15 cellular contexts compared by ENCODE assay signal in the genomic region with DNA sequence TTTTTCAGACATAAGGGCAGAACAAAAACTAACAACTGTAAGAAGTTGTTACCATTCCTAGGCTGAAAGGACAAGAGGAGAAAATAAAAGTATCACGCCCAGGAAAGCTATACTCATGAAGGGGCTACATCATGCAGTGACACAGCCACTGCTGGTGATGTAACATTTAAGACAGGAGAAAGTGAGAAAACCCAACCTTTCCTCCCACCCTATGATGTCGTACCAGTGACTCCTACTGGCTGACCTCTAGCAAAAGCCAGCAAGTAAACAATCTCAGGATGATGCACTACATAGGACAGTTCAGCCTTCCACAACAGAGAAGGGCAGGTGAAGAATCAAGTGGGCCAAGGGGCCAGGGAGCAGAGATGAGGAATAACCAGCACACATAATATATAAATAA. TPM values are rescaled to one million over a fixed set of nuclear protein-coding genes. Genes with fewer than 3 reads are reported as not detected.
A peak's percentile ranks its signal among the peaks of the same experiment; 100 is the strongest.
DNase-seq lines count a peak whose midpoint lies in the region; ATAC-seq and TF ChIP-seq lines count a peak whose summit lies in the region.
"Had no signal": no experiment of that assay in that cellular context is flagged by ENCODE, and none has a peak within 500 bp of the region (broad histone marks: within the 10 kb centered on the region; RNA-seq: fewer than 3 reads in every experiment).

No MANE protein-coding gene starts in this region.

- H3K36me3 Mint-ChIP-seq in Caco-2 (ENCODE audit: insufficient read depth, unreplicated experiment): no peaks in the 10 kb centered on the region
- H3K36me3 Mint-ChIP-seq: brain had no signal

- H3K9me3 ChIP-seq in Caco-2: no peaks in the 10 kb centered on the region; the same call in 1 of the 2 replicates
- H3K9me3 ChIP-seq in Panc1 (ENCODE audit: control insufficient read depth, insufficient read depth, low read depth, low read length): no peaks in the 10 kb centered on the region

- peaks cover 7% of the 10 kb centered on the region for H3K4me1 Mint-ChIP-seq in Caco-2 (ENCODE audit: low read depth, unreplicated experiment)
- H3K4me1 Mint-ChIP-seq: activated CD4-positive, alpha-beta memory T cell treated with anti-CD3 and anti-CD28 coated beads, Interleukin-2, amount 10 ng/mL, durations not matched to agents 7 days and 5 days; brain; nephron progenitor cell had no signal

- in situ Hi-C loops in Panc1 (cut with HindIII; ENCODE audit: low pct_unique_long_range_greater_than_20kb, low sequenced_read_pairs): no loop called here

- H3K4me3 ChIP-seq in Caco-2 (ENCODE audit: low read depth, low read length) (no peak overlapping the region), H7 (ENCODE audit: insufficient read depth, low read depth, low read length) (no peak overlapping the region), Panc1 (ENCODE audit: low read depth in 2 of 2, low read length in 2 of 2) (no peak overlapping the region)
- H3K4me3 ChIP-seq: heart left ventricle, SK-N-MC had no signal

- H3K9me3 Mint-ChIP-seq in Caco-2 (ENCODE audit: unreplicated experiment): no peaks in the 10 kb centered on the region
- H3K9me3 Mint-ChIP-seq: activated CD4-positive, alpha-beta memory T cell treated with anti-CD3 and anti-CD28 coated beads, Interleukin-2, amount 10 ng/mL, durations not matched to agents 7 days and 5 days; brain; nephron progenitor cell had no signal

- TF ChIP-seq CTCF in Caco-2 (IDR thresholded peaks at IDR 0.05; ENCODE audit: insufficient read depth in 1 of 2, low read depth in 1 of 2, low read length in 1 of 2, severe bottlenecking in 1 of 2, unreplicated experiment in 1 of 2) (peak in 1 of 2 experiments; percentile 36), Panc1 (IDR thresholded peaks at IDR 0.05) (peak; percentile 47)

- ATAC-seq in Panc1 (no peak), HG02885 (IDR thresholded peaks at IDR 0.05; ENCODE audit: poor library complexity, unreplicated experiment) (no peak), GM21825 (IDR thresholded peaks at IDR 0.05; ENCODE audit: unreplicated experiment) (no peak)
- ATAC-seq: heart left ventricle had no signal

- no TSS peak for BruUV-seq in Caco-2 (replicated peaks; lab: Mats Ljungman, UMichigan)
- BruUV-seq in Panc1 (replicated peaks; lab: Mats Ljungman, UMichigan): no TSS peak

- H3K27me3 ChIP-seq in Caco-2 (replicated peaks; ENCODE audit: control insufficient read depth, insufficient read depth, low read length) (no peaks in the 10 kb centered on the region), H7 (ENCODE audit: control insufficient read depth, insufficient read depth, low read length) (no peaks in the 10 kb centered on the region), Panc1 (ENCODE audit: control insufficient read depth, insufficient read depth, low read length) (peaks cover 2% of the 10 kb centered on the region; the same call in 1 of the 2 replicates)
- H3K27me3 ChIP-seq: heart left ventricle had no signal

- H3K36me3 ChIP-seq in Caco-2 (ENCODE audit: control insufficient read depth, insufficient read depth, low read length) (no peaks in the 10 kb centered on the region), H7 (replicated peaks; ENCODE audit: control insufficient read depth, insufficient read depth, low read length) (no peaks in the 10 kb centered on the region), Panc1 (ENCODE audit: control insufficient read depth, insufficient read depth, low read length) (no peaks in the 10 kb centered on the region)
- H3K36me3 ChIP-seq: heart left ventricle had no signal

- no peaks in the 10 kb centered on the region for H3K27me3 Mint-ChIP-seq in Caco-2 (ENCODE audit: insufficient read depth, unreplicated experiment)

- DNase-seq in Caco-2 (peak; percentile 34 to 38), H7 (peak; percentile 51), Panc1 (ENCODE audit: low read depth, low spot score) (no peak), iPS DF 4.7 (ENCODE audit: extremely low read depth, low spot score) (peak; percentile 41), NCI-H2029 treated with DMSO at 0.1 percent for 48 hours (lab: John Stamatoyannopoulos, UW) (no peak), dermis blood vessel endothelial cell (no peak)
- DNase-seq: activated CD4-positive, alpha-beta memory T cell treated with anti-CD3 and anti-CD28 coated beads, Interleukin-2, amount 10 ng/mL, durations not matched to agents 7 days and 5 days; heart left ventricle; NCI-H1092; nephron progenitor cell had no signal

- H3K4me1 ChIP-seq in Caco-2 (no peaks in the 10 kb centered on the region), Panc1 (ENCODE audit: control insufficient read depth, insufficient read depth, low read length) (no peaks in the 10 kb centered on the region)
- H3K4me1 ChIP-seq: heart left ventricle had no signal

- POLR2A ChIA-PET in Caco-2 (lab: Charles Lee) (no interaction called here), Panc1 (lab: Charles Lee) (no interaction called here)

- H3K27ac Mint-ChIP-seq in Caco-2 (ENCODE audit: unreplicated experiment): no peak overlapping the region
- H3K27ac Mint-ChIP-seq: activated CD4-positive, alpha-beta memory T cell treated with anti-CD3 and anti-CD28 coated beads, Interleukin-2, amount 10 ng/mL, durations not matched to agents 7 days and 5 days; brain; nephron progenitor cell had no signal

- H3K4me3 Mint-ChIP-seq in Caco-2 (ENCODE audit: unreplicated experiment): no peak overlapping the region
- H3K4me3 Mint-ChIP-seq: activated CD4-positive, alpha-beta memory T cell treated with anti-CD3 and anti-CD28 coated beads, Interleukin-2, amount 10 ng/mL, durations not matched to agents 7 days and 5 days; brain; nephron progenitor cell had no signal

- CTCF ChIA-PET in Caco-2 (lab: Charles Lee): no interaction called here
- CTCF ChIA-PET in Panc1 (lab: Charles Lee): no interaction called here

- no peak overlapping the region for H3K27ac ChIP-seq in Panc1 (ENCODE audit: low read length)
- H3K27ac ChIP-seq: heart left ventricle, SK-N-MC had no signal

- intact Hi-C loops in Caco-2 (cut with micrococcal nuclease; ENCODE audit: unreplicated experiment) (loop anchor here (5.0 kb wide), 1 partner anchor 400 kb away; no protein-coding TSS in a partner anchor), Panc1 (cut with micrococcal nuclease; ENCODE audit: unreplicated experiment) (no loop called here)

RNA-seq across cellular contexts. Expression of gene OR1E2, which starts 14.0 kb away (rescaled TPM):
- total RNA-seq in Caco-2 (2022): not detected in 2 replicates
- total RNA-seq in H7 (2014; rRNA removed; shearing (Covaris generic)): not detected in 2 replicates
- not detected for total RNA-seq in Panc1 (2021; ENCODE audit: unreplicated experiment)
- polyA plus RNA-seq in Panc1 (2012; ENCODE audit: insufficient read length): not detected
- not detected in 2 replicates for total RNA-seq in dermis blood vessel endothelial cell
- total RNA-seq: activated CD4-positive, alpha-beta memory T cell treated with anti-CD3 and anti-CD28 coated beads, Interleukin-2, amount 10 ng/mL, durations not matched to agents 7 days and 5 days; urinary bladder had no signal
- polyA plus RNA-seq: heart left ventricle, urinary bladder had no signal

RNA-seq across cellular contexts. Expression of gene SPATA22, which starts 24.0 kb away (rescaled TPM):
- total RNA-seq in Caco-2 (2022) (not detected in 2 replicates), Panc1 (2021; ENCODE audit: unreplicated experiment) (not detected), dermis blood vessel endothelial cell (under 0.01 and 0.23 TPM in 2 replicates)
- total RNA-seq in H7 (2014; rRNA removed; shearing (Covaris generic)): 0.10 and 1.3 TPM in 2 replicates
- not detected for polyA plus RNA-seq in Panc1 (2012; ENCODE audit: insufficient read length)
- total RNA-seq: activated CD4-positive, alpha-beta memory T cell treated with anti-CD3 and anti-CD28 coated beads, Interleukin-2, amount 10 ng/mL, durations not matched to agents 7 days and 5 days had no signal

RNA-seq across cellular contexts. Expression of gene ASPA, which starts 28.2 kb away (rescaled TPM):
- 0.27 and 0.42 TPM in 2 replicates for total RNA-seq in Caco-2 (2022)
- not detected in 2 replicates for total RNA-seq in H7 (2014; rRNA removed; shearing (Covaris generic))
- total RNA-seq in Panc1 (2021; ENCODE audit: unreplicated experiment): not detected
- not detected for polyA plus RNA-seq in Panc1 (2012; ENCODE audit: insufficient read length)
- total RNA-seq in dermis blood vessel endothelial cell: not detected in 2 replicates
- total RNA-seq: activated CD4-positive, alpha-beta memory T cell treated with anti-CD3 and anti-CD28 coated beads, Interleukin-2, amount 10 ng/mL, durations not matched to agents 7 days and 5 days had no signal

RNA-seq across cellular contexts. Expression of gene OR3A3, which starts 36.5 kb away (rescaled TPM):
- total RNA-seq in Caco-2 (2022) (not detected in 2 replicates), Panc1 (2021; ENCODE audit: unreplicated experiment) (not detected), dermis blood vessel endothelial cell (not detected in 2 replicates)
- total RNA-seq in H7 (2014; rRNA removed; shearing (Covaris generic)): not detected in 2 replicates
- not detected for polyA plus RNA-seq in Panc1 (2012; ENCODE audit: insufficient read length)
- total RNA-seq: activated CD4-positive, alpha-beta memory T cell treated with anti-CD3 and anti-CD28 coated beads, Interleukin-2, amount 10 ng/mL, durations not matched to agents 7 days and 5 days; heart left ventricle; urinary bladder had no signal
- polyA plus RNA-seq: heart left ventricle, urinary bladder had no signal

RNA-seq across cellular contexts. Expression of gene OR1E1, which starts 49.4 kb away (rescaled TPM):
- total RNA-seq in Caco-2 (2022) (not detected in 2 replicates), Panc1 (2021; ENCODE audit: unreplicated experiment) (not detected), dermis blood vessel endothelial cell (not detected in 2 replicates)
- total RNA-seq in H7 (2014; rRNA removed; shearing (Covaris generic)): not detected in 2 replicates
- polyA plus RNA-seq in Panc1 (2012; ENCODE audit: insufficient read length): not detected
- total RNA-seq: activated CD4-positive, alpha-beta memory T cell treated with anti-CD3 and anti-CD28 coated beads, Interleukin-2, amount 10 ng/mL, durations not matched to agents 7 days and 5 days; heart left ventricle; urinary bladder had no signal
- polyA plus RNA-seq: heart left ventricle, urinary bladder had no signal

Comparison
In these comparisons a context has a peak if more than half of its experiments do, and no peak if none do; other contexts are left out.
1. DNase-seq: peak in Caco-2 (2 of 2), H7 (single experiment) and iPS DF 4.7 (single experiment); none in Panc1 (single experiment), NCI-H2029 treated with DMSO at 0.1 percent for 48 hours (single experiment) and dermis blood vessel endothelial cell (single experiment).